In the genomic region with DNA sequence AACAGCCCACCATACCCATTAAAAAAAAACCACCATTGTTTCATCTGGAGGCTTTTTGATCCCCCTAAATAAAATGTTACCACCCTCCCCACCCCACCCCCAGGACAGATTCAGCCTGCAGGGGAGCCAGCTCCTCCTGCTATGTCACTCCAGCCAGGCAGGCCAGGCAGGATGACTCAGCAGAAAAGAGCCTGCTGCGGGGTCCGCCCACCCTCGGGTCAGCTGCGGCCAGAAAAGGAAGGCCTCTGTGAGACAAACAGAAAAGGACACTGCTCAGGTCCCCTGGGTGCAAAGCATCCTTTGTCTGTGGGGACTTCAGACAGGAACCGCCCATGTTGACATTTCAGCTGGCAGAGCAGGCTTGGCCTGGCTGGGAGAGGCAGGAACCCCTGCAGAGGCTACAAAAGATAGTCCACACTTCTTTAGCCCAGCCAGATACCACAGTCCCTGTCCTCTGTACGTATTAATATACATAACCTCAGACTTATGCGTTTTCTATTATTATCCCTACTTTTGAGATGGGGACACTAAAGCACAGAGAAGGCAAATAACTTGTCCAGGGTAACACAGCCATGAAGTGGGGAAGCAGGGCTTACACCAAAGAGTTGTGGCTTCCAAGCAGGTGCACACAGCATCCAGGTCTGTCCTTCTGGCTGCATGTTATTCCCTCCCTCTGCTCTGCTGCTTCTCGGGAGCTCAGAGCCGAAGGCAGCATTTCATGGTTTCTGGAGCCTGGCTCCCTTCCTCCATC, we compare ENCODE assay signal across 8 cellular contexts.
DNase-seq lines count a peak whose midpoint lies in the region; ATAC-seq lines count a peak whose summit lies in the region.

No MANE protein-coding gene starts in this region.

- peak; percentile 77 for ATAC-seq in HG02678 (IDR thresholded peaks at IDR 0.05; ENCODE audit: unreplicated experiment)
- peak; percentile 93 for ATAC-seq in left ventricle myocardium superior
- peak; percentile 96 for ATAC-seq in sciatic nerve

- H3K27ac ChIP-seq in angular gyrus (ENCODE audit: low read depth, low read length) = peak overlapping the region; percentile 95

- DNase-seq in DMS 273 (lab: John Stamatoyannopoulos, UW; ENCODE audit: unreplicated experiment) = peak; percentile 52
- no peak for DNase-seq in DMS 273 treated with DMSO at 0.1 percent for 48 hours (lab: John Stamatoyannopoulos, UW)
- DNase-seq in MV-4-11 (lab: John Stamatoyannopoulos, UW) = peak; percentile 31
- peak; percentile 87 for DNase-seq in left ventricle myocardium superior
- DNase-seq in sciatic nerve (ENCODE audit: low spot score) = peak; percentile 88
- no peak for DNase-seq in NCI-H1694 (lab: John Stamatoyannopoulos, UW)

- intact Hi-C loops in left ventricle myocardium superior (cut with micrococcal nuclease) (no loop called here), sciatic nerve (cut with DNase I) (no loop called here)

Comparison
In these comparisons a context has a peak if more than half of its experiments do, and no peak if none do; other contexts are left out.
1. DNase-seq: peak in DMS 273 (single experiment), MV-4-11 (single experiment), left ventricle myocardium superior (single experiment) and sciatic nerve (single experiment); none in DMS 273 treated with DMSO at 0.1 percent for 48 hours (single experiment) and NCI-H1694 (single experiment).
2. Peak in every context shown above with its lines, with median percentiles within 50 percentile points of each other: ATAC-seq.